Comparison of ENCODE assay signal across 1 cellular context in genomic region chr9:35493119-35493518, GRCh38.
TF ChIP-seq lines count a peak whose summit lies in the region.

No MANE protein-coding gene starts in this region.

TF ChIP-seq in HEK293, 187 proteins besides CTCF, POLR2A, EP300 and RAD21 (continued from another document):
- 0 out of 2 replicates have a peak, but pooled peaks have one; percentile 16 for TF ChIP-seq ZNF280D (tag by site-specific recombination; IDR thresholded peaks at IDR 0.05)
